1 cellular context compared by ENCODE assay signal in genomic region chrX:53093177-53093655, GRCh38.
TF ChIP-seq lines count a peak whose summit lies in the region.

No MANE protein-coding gene starts in this region.

TF ChIP-seq in HEK293, 187 proteins besides CTCF, POLR2A, EP300 and RAD21 (continued from another document):
- TF ChIP-seq, protein P1, sequence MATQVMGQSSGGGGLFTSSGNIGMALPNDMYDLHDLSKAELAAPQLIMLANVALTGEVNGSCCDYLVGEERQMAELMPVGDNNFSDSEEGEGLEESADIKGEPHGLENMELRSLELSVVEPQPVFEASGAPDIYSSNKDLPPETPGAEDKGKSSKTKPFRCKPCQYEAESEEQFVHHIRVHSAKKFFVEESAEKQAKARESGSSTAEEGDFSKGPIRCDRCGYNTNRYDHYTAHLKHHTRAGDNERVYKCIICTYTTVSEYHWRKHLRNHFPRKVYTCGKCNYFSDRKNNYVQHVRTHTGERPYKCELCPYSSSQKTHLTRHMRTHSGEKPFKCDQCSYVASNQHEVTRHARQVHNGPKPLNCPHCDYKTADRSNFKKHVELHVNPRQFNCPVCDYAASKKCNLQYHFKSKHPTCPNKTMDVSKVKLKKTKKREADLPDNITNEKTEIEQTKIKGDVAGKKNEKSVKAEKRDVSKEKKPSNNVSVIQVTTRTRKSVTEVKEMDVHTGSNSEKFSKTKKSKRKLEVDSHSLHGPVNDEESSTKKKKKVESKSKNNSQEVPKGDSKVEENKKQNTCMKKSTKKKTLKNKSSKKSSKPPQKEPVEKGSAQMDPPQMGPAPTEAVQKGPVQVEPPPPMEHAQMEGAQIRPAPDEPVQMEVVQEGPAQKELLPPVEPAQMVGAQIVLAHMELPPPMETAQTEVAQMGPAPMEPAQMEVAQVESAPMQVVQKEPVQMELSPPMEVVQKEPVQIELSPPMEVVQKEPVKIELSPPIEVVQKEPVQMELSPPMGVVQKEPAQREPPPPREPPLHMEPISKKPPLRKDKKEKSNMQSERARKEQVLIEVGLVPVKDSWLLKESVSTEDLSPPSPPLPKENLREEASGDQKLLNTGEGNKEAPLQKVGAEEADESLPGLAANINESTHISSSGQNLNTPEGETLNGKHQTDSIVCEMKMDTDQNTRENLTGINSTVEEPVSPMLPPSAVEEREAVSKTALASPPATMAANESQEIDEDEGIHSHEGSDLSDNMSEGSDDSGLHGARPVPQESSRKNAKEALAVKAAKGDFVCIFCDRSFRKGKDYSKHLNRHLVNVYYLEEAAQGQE (tag by site-specific recombination; IDR thresholded peaks at IDR 0.05) = no peak
- TF ChIP-seq HOXD13 (CRISPR knock-in tag; IDR thresholded peaks at IDR 0.05; ENCODE audit: borderline replicate concordance) (no peak), KLF10 (tag by site-specific recombination; IDR thresholded peaks at IDR 0.05) (peak; percentile 27), ZNF529 (tag by site-specific recombination; IDR thresholded peaks at IDR 0.05; ENCODE audit: insufficient replicate concordance) (no peak), ZNF114 (tag by site-specific recombination; IDR thresholded peaks at IDR 0.05) (no peak), ZNF555 (tag by site-specific recombination; conservative IDR thresholded peaks at IDR 0.05) (no peak), ZFP37 (tag by site-specific recombination; IDR thresholded peaks at IDR 0.05) (no peak), SETDB1 (IDR thresholded peaks at IDR 0.05; ENCODE audit: insufficient read length, low read length) (no peak), REPIN1 (tag by site-specific recombination; IDR thresholded peaks at IDR 0.05; ENCODE audit: low read depth) (no peak)
- TF ChIP-seq, protein P2, sequence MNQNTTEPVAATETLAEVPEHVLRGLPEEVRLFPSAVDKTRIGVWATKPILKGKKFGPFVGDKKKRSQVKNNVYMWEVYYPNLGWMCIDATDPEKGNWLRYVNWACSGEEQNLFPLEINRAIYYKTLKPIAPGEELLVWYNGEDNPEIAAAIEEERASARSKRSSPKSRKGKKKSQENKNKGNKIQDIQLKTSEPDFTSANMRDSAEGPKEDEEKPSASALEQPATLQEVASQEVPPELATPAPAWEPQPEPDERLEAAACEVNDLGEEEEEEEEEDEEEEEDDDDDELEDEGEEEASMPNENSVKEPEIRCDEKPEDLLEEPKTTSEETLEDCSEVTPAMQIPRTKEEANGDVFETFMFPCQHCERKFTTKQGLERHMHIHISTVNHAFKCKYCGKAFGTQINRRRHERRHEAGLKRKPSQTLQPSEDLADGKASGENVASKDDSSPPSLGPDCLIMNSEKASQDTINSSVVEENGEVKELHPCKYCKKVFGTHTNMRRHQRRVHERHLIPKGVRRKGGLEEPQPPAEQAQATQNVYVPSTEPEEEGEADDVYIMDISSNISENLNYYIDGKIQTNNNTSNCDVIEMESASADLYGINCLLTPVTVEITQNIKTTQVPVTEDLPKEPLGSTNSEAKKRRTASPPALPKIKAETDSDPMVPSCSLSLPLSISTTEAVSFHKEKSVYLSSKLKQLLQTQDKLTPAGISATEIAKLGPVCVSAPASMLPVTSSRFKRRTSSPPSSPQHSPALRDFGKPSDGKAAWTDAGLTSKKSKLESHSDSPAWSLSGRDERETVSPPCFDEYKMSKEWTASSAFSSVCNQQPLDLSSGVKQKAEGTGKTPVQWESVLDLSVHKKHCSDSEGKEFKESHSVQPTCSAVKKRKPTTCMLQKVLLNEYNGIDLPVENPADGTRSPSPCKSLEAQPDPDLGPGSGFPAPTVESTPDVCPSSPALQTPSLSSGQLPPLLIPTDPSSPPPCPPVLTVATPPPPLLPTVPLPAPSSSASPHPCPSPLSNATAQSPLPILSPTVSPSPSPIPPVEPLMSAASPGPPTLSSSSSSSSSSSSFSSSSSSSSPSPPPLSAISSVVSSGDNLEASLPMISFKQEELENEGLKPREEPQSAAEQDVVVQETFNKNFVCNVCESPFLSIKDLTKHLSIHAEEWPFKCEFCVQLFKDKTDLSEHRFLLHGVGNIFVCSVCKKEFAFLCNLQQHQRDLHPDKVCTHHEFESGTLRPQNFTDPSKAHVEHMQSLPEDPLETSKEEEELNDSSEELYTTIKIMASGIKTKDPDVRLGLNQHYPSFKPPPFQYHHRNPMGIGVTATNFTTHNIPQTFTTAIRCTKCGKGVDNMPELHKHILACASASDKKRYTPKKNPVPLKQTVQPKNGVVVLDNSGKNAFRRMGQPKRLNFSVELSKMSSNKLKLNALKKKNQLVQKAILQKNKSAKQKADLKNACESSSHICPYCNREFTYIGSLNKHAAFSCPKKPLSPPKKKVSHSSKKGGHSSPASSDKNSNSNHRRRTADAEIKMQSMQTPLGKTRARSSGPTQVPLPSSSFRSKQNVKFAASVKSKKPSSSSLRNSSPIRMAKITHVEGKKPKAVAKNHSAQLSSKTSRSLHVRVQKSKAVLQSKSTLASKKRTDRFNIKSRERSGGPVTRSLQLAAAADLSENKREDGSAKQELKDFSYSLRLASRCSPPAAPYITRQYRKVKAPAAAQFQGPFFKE (tag by site-specific recombination; IDR thresholded peaks at IDR 0.05; ENCODE audit: borderline replicate concordance) = no peak
